8 cellular contexts compared by ENCODE assay signal in genomic region chr2:152421521-152422367, GRCh38.
A peak's percentile ranks its signal among the peaks of the same experiment; 100 is the strongest.
DNase-seq lines count a peak whose midpoint lies in the region; ATAC-seq, FAIRE-seq and TF ChIP-seq lines count a peak whose summit lies in the region.

No MANE protein-coding gene starts in this region.

- H3K27ac ChIP-seq in astrocyte (ENCODE audit: low read depth, low read length) (peak overlapping the region; percentile 95), suprapubic skin (peak overlapping the region; percentile 38)

- H3K9me3 Mint-ChIP-seq in astrocyte (ENCODE audit: unreplicated experiment), result no peaks in the 10 kb centered on the region

- WGBS in suprapubic skin, result 40% methylated on average over 8 of the region's 8 CpGs

- H3K36me3 Mint-ChIP-seq in astrocyte (ENCODE audit: low read depth, unreplicated experiment), result no peaks in the 10 kb centered on the region

- TF ChIP-seq POLR2A in suprapubic skin (IDR thresholded peaks at IDR 0.05) (no peak), GM12892 (IDR thresholded peaks at IDR 0.05; ENCODE audit: low read depth, low read length) (no peak)

- ATAC-seq in GM21737 (IDR thresholded peaks at IDR 0.05; ENCODE audit: unreplicated experiment), result peak; percentile 86

- H3K4me3 Mint-ChIP-seq in astrocyte (ENCODE audit: unreplicated experiment), result peak overlapping the region; percentile 54

- no peaks in the 10 kb centered on the region for H3K27me3 ChIP-seq in astrocyte (ENCODE audit: insufficient read depth, low read length)
- H3K27me3 ChIP-seq in suprapubic skin, result no peaks in the 10 kb centered on the region

- peaks cover 39% of the 10 kb centered on the region for H3K4me1 Mint-ChIP-seq in astrocyte (ENCODE audit: low read depth, unreplicated experiment)

- H3K36me3 ChIP-seq in astrocyte (ENCODE audit: insufficient read depth, low read length) (no peaks in the 10 kb centered on the region), suprapubic skin (no peaks in the 10 kb centered on the region)

- no peak for TF ChIP-seq CTCF in astrocyte (IDR thresholded peaks at IDR 0.05; ENCODE audit: insufficient read depth, low read depth, low read length)
- no peak for TF ChIP-seq CTCF in suprapubic skin (IDR thresholded peaks at IDR 0.05)

- TF ChIP-seq EP300 in suprapubic skin (IDR thresholded peaks at IDR 0.05), result no peak

- peak overlapping the region; percentile 71 for H3K4me2 ChIP-seq in astrocyte (ENCODE audit: low read length)

- H3K79me2 ChIP-seq in astrocyte (ENCODE audit: insufficient read depth, low read length), result peaks cover 58% of the 10 kb centered on the region

- no peaks in the 10 kb centered on the region for H3K27me3 Mint-ChIP-seq in astrocyte (ENCODE audit: low read depth, unreplicated experiment)

- peak overlapping the region; percentile 72 for H3K9ac ChIP-seq in astrocyte (ENCODE audit: low read length)

- DNase-seq in ELR (ENCODE audit: low read depth) (peak; percentile 99), Kasumi-1 (lab: John Stamatoyannopoulos, UW) (peak; percentile 99), astrocyte (ENCODE audit: low read depth) (peak; percentile 99), islet precursor cell (peak; percentile 78), suprapubic skin (ENCODE audit: low spot score in 2 of 2) (no peak), GM12892 (ENCODE audit: insufficient read length) (no peak), NCI-H510A treated with DMSO at 0.1 percent for 48 hours (lab: John Stamatoyannopoulos, UW) (no peak)

- H2AFZ ChIP-seq in astrocyte (ENCODE audit: low read depth, low read length), result no peak overlapping the region

- FAIRE-seq in astrocyte (lab: Jason Lieb, UNC) (peak; percentile 90), GM12892 (lab: Jason Lieb, UNC) (no peak)

- peaks cover 29% of the 10 kb centered on the region for H3K4me1 ChIP-seq in astrocyte (ENCODE audit: insufficient read depth, low read length)
- H3K4me1 ChIP-seq in suprapubic skin, result peaks cover 23% of the 10 kb centered on the region

- H3K27ac Mint-ChIP-seq in astrocyte (ENCODE audit: unreplicated experiment), result peak overlapping the region; percentile 89

- H3K9me3 ChIP-seq in astrocyte (ENCODE audit: insufficient read depth, low read depth, low read length), result no peaks in the 10 kb centered on the region
- H3K9me3 ChIP-seq in suprapubic skin, result no peaks in the 10 kb centered on the region

- no peak overlapping the region for H3K4me3 ChIP-seq in astrocyte (ENCODE audit: insufficient read depth, low read depth, low read length)
- no peak overlapping the region for H3K4me3 ChIP-seq in suprapubic skin

- no peaks in the 10 kb centered on the region for H4K20me1 ChIP-seq in astrocyte (ENCODE audit: insufficient read depth, low read length)

Comparison
In these comparisons a context has a peak if more than half of its experiments do, and no peak if none do; other contexts are left out.
1. DNase-seq: peak in ELR (single experiment), Kasumi-1 (2 of 2), astrocyte (single experiment) and islet precursor cell (single experiment); none in suprapubic skin (0 of 2), GM12892 (single experiment) and NCI-H510A treated with DMSO at 0.1 percent for 48 hours (single experiment).